ENCODE assay signal across 8 cellular contexts in genomic region chr15:90352109-90352893, GRCh38. TPM values are rescaled to one million over a fixed set of nuclear protein-coding genes. Genes with fewer than 3 reads are reported as not detected.
DNase-seq lines count a peak whose midpoint lies in the region; ATAC-seq and TF ChIP-seq lines count a peak whose summit lies in the region.

Gene ZNF774, plus strand, starts transcription at chr15:90352284. Its CDS starts 2,377 bp downstream, at chr15:90354661.

- H3K4me3 Mint-ChIP-seq in naive B cell = peak within 1 kb of the TSS; percentile 85 to 94 (median 90)
- H3K4me3 Mint-ChIP-seq in stimulated activated effector memory CD8-positive, alpha-beta T cell treated with anti-CD3 and anti-CD28 coated beads, Interleukin-12 subunit alpha, Interleukin-12 subunit beta, amount 100 ng/mL, for 72 hours = peak within 1 kb of the TSS; percentile 85

- DNase-seq in DMS53 treated with DMSO at 0.1 percent for 48 hours (lab: John Stamatoyannopoulos, UW; ENCODE audit: unreplicated experiment) (peak; percentile 84), KG1 (lab: John Stamatoyannopoulos, UW) (peak; percentile 90), fibroblast of gingiva (ENCODE audit: low read depth) (peak; percentile 89), naive B cell (peak; percentile 94)
- DNase-seq in activated T-cell treated with anti-CD3 and anti-CD28 coated beads, Interleukin-2, amount 50 U/mL, for 48 hours = peak; percentile 93 to 95
- peak; percentile 81 to 96 for DNase-seq in stimulated activated effector memory CD8-positive, alpha-beta T cell treated with anti-CD3 and anti-CD28 coated beads, Interleukin-12 subunit alpha, Interleukin-12 subunit beta, amount 100 ng/mL, for 72 hours (ENCODE audit: low spot score in 2 of 2)

- H3K27me3 Mint-ChIP-seq in naive B cell = peaks cover 0 to 8% (median 5%) of the 10 kb centered on the region in 3 donors

- H3K36me3 Mint-ChIP-seq in naive B cell = no peaks in the 10 kb centered on the region
- no peaks in the 10 kb centered on the region for H3K36me3 Mint-ChIP-seq in stimulated activated effector memory CD8-positive, alpha-beta T cell treated with anti-CD3 and anti-CD28 coated beads, Interleukin-12 subunit alpha, Interleukin-12 subunit beta, amount 100 ng/mL, for 72 hours

- H3K9me3 Mint-ChIP-seq in naive B cell = peaks cover 0 to 2% (median 0%) of the 10 kb centered on the region in 7 donors
- H3K9me3 Mint-ChIP-seq in stimulated activated effector memory CD8-positive, alpha-beta T cell treated with anti-CD3 and anti-CD28 coated beads, Interleukin-12 subunit alpha, Interleukin-12 subunit beta, amount 100 ng/mL, for 72 hours = no peaks in the 10 kb centered on the region

- H3K27ac Mint-ChIP-seq in naive B cell = peak within 1 kb of the TSS in 4 of 6 donors; percentile 47 to 89 (median 69)
- peak within 1 kb of the TSS; percentile 89 for H3K27ac Mint-ChIP-seq in stimulated activated effector memory CD8-positive, alpha-beta T cell treated with anti-CD3 and anti-CD28 coated beads, Interleukin-12 subunit alpha, Interleukin-12 subunit beta, amount 100 ng/mL, for 72 hours

- peaks cover 4 to 14% (median 13%) of the 10 kb centered on the region in 3 donors for H3K4me1 Mint-ChIP-seq in naive B cell
- peaks cover 16% of the 10 kb centered on the region for H3K4me1 Mint-ChIP-seq in stimulated activated effector memory CD8-positive, alpha-beta T cell treated with anti-CD3 and anti-CD28 coated beads, Interleukin-12 subunit alpha, Interleukin-12 subunit beta, amount 100 ng/mL, for 72 hours

- ATAC-seq in GM21737 (IDR thresholded peaks at IDR 0.05; ENCODE audit: unreplicated experiment) (peak; percentile 99), naive B cell (ENCODE audit: low read depth in 2 of 2) (peak; percentile 97 to 98)
- peak; percentile 97 for ATAC-seq in stimulated activated effector memory CD8-positive, alpha-beta T cell treated with anti-CD3 and anti-CD28 coated beads, Interleukin-12 subunit alpha, Interleukin-12 subunit beta, amount 100 ng/mL, for 72 hours

TF ChIP-seq in PFSK-1, 5 proteins besides CTCF, POLR2A, EP300 and RAD21:
- TF ChIP-seq, protein P1, sequence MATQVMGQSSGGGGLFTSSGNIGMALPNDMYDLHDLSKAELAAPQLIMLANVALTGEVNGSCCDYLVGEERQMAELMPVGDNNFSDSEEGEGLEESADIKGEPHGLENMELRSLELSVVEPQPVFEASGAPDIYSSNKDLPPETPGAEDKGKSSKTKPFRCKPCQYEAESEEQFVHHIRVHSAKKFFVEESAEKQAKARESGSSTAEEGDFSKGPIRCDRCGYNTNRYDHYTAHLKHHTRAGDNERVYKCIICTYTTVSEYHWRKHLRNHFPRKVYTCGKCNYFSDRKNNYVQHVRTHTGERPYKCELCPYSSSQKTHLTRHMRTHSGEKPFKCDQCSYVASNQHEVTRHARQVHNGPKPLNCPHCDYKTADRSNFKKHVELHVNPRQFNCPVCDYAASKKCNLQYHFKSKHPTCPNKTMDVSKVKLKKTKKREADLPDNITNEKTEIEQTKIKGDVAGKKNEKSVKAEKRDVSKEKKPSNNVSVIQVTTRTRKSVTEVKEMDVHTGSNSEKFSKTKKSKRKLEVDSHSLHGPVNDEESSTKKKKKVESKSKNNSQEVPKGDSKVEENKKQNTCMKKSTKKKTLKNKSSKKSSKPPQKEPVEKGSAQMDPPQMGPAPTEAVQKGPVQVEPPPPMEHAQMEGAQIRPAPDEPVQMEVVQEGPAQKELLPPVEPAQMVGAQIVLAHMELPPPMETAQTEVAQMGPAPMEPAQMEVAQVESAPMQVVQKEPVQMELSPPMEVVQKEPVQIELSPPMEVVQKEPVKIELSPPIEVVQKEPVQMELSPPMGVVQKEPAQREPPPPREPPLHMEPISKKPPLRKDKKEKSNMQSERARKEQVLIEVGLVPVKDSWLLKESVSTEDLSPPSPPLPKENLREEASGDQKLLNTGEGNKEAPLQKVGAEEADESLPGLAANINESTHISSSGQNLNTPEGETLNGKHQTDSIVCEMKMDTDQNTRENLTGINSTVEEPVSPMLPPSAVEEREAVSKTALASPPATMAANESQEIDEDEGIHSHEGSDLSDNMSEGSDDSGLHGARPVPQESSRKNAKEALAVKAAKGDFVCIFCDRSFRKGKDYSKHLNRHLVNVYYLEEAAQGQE (IDR thresholded peaks at IDR 0.05; ENCODE audit: insufficient read depth in 1 of 2, low read depth in 2 of 2, low read length in 2 of 2) = no peak
- TF ChIP-seq TAF1 (IDR thresholded peaks at IDR 0.05; ENCODE audit: borderline replicate concordance, insufficient read depth, low read length) = no peak
- TF ChIP-seq POLR2AphosphoS5 (IDR thresholded peaks at IDR 0.05; ENCODE audit: low read depth, low read length) = peak; percentile 42; the same call in 1 of the 2 replicates
- TF ChIP-seq FOXP2 (optimal IDR thresholded peaks at IDR 0.05; ENCODE audit: borderline replicate concordance, extremely low read depth, extremely low read length, insufficient read depth) = no peak

RNA-seq across cellular contexts. Expression of gene ZNF774, which starts in this region (rescaled TPM):
- 1.8 TPM for polyA plus RNA-seq in PFSK-1 (2012; ENCODE audit: insufficient read length, low read depth)
- under 1 TPM in 3 of 6 donors, not detected in 3; 0.38 to 0.83 (median 0.40) TPM for polyA plus RNA-seq in naive B cell (ENCODE audit: low read depth in 6 of 6)

Comparison
In these comparisons a context has a peak if more than half of its experiments do, and no peak if none do; other contexts are left out.
1. Peak in every context shown above with its lines: DNase-seq and ATAC-seq.
2. Peak in DNase-seq and ATAC-seq in naive B cell; RNA of the gene not detected or under 1 TPM.